ENCODE assay signal across 14 cellular contexts in the genomic region with DNA sequence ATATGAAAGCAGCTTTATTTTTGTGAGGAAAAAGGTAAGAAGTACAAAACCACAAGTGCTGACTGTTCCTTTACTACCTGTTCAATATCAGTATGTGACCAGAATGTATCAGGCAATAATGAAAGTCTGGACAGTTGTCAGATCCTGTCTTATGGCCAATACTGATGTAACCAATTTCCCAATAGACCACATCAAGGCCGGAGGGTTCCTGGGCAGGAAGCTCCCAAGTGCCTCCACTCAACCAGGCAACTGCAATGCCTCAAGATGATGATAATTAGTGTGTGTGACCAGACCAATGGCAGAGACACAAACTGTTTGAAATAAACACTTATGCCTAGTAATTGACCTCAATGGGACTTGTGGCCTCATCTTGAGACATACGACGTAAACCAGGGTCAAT.
DNase-seq lines count a peak whose midpoint lies in the region; ATAC-seq, FAIRE-seq and TF ChIP-seq lines count a peak whose summit lies in the region.
"Had no signal": no experiment of that assay in that cellular context is flagged by ENCODE, and none has a peak within 500 bp of the region (broad histone marks: within the 10 kb centered on the region; RNA-seq: fewer than 3 reads in every experiment).

No MANE protein-coding gene starts in this region.

- H3K9ac ChIP-seq in K562 (ENCODE audit: insufficient read depth in 1 of 2, low read depth in 2 of 2, low read length in 2 of 2), result no peak overlapping the region; a peak in 1 of 4 replicates

- H3K4me3 Mint-ChIP-seq in CD4-positive, alpha-beta memory T cell, result no peak overlapping the region

- FAIRE-seq in GM19239 (lab: Jason Lieb, UNC) (peak; percentile 83), K562 (lab: Jason Lieb, UNC) (peak; percentile 19)

- H3K9me3 Mint-ChIP-seq in CD4-positive, alpha-beta memory T cell, result no peaks in the 10 kb centered on the region

- H3K4me1 Mint-ChIP-seq in CD4-positive, alpha-beta memory T cell, result peaks cover 25 to 59% (median 47%) of the 10 kb centered on the region in 4 donors

- no peak overlapping the region for H3K27ac Mint-ChIP-seq in CD4-positive, alpha-beta memory T cell

- H3K4me3 ChIP-seq in K562 (no peak overlapping the region), lower lobe of right lung (no peak overlapping the region)
- no peak overlapping the region for H3K4me3 ChIP-seq in CD4-positive, alpha-beta memory T cell (ENCODE audit: low read length in 2 of 2)
- H3K4me3 ChIP-seq: PC-9 had no signal

- peaks cover 99% of the 10 kb centered on the region for H3K79me2 ChIP-seq in K562 (ENCODE audit: control insufficient read depth, insufficient read depth, low read length)

- no peaks in the 10 kb centered on the region for H3K27me3 Mint-ChIP-seq in CD4-positive, alpha-beta memory T cell

- DNase-seq in AML-193 (lab: John Stamatoyannopoulos, UW) (peak; percentile 70), GM19239 (ENCODE audit: insufficient read length, low spot score) (no peak), K562 (ENCODE audit: extremely low read depth in 1 of 4, low spot score in 3 of 4) (no peak), lower lobe of right lung (no peak), NCI-H2227 treated with DMSO at 0.1 percent for 48 hours (lab: John Stamatoyannopoulos, UW) (no peak)
- no peak for DNase-seq in CD4-positive, alpha-beta memory T cell
- DNase-seq: ACHN, BE2C, GF-D8, Kasumi-1, NCI-H2081 treated with DMSO at 0.1 percent for 48 hours, NCI-H748 treated with DMSO at 0.1 percent for 48 hours, PC-9 had no signal

- H2AFZ ChIP-seq in K562 (ENCODE audit: low read depth, low read length), result no peak overlapping the region
- H2AFZ ChIP-seq: PC-9 had no signal

- H3K27ac ChIP-seq in K562 (ENCODE audit: extremely low read depth, low read depth, low read length) (no peak overlapping the region), lower lobe of right lung (no peak overlapping the region)
- H3K27ac ChIP-seq in CD4-positive, alpha-beta memory T cell (ENCODE audit: low read depth, low read length), result no peak overlapping the region
- H3K27ac ChIP-seq: PC-9 had no signal

- CTCF ChIA-PET in K562 (lab: Yijun Ruan, JAX; ENCODE audit: low intra/inter-chr PET ratio), result no interaction called here
- CTCF ChIA-PET in CD4-positive, alpha-beta memory T cell (lab: Charles Lee; ENCODE audit: partially characterized antibody), result no interaction called here

- H3K9me3 ChIP-seq in K562 (replicated peaks; ENCODE audit: control insufficient read depth, insufficient read depth, low read depth, low read length) (no peaks in the 10 kb centered on the region), lower lobe of right lung (no peaks in the 10 kb centered on the region)
- H3K9me3 ChIP-seq in CD4-positive, alpha-beta memory T cell (ENCODE audit: control insufficient read depth in 1 of 2, low read length in 2 of 2), result no peaks in the 10 kb centered on the region
- H3K9me3 ChIP-seq: BE2C had no signal

- no peak for TF ChIP-seq POLR2A in K562 (conservative IDR thresholded peaks at IDR 0.05)

- H3K36me3 Mint-ChIP-seq in CD4-positive, alpha-beta memory T cell, result peaks cover 9 to 14% of the 10 kb centered on the region in 2 donors

- in situ Hi-C loops in K562 (cut with MboI), result no loop called here

- no peak for ATAC-seq in K562
- peak; percentile 67 to 74 for ATAC-seq in lower lobe of right lung
- no peak for ATAC-seq in HG02642 (IDR thresholded peaks at IDR 0.05; ENCODE audit: poor library complexity, unreplicated experiment)

- TF ChIP-seq RAD21 in K562 (CRISPR knock-in tag; conservative IDR thresholded peaks at IDR 0.05 in 1 of 2, IDR thresholded peaks at IDR 0.05 in 1 of 2), result no peak

- H3K9me1 ChIP-seq in K562 (ENCODE audit: control insufficient read depth, insufficient read depth, low read length), result no peaks in the 10 kb centered on the region

- intact Hi-C loops in K562 (cut with micrococcal nuclease), result no loop called here
- intact Hi-C loops in lower lobe of right lung (cut with DNase I), result no loop called here
- intact Hi-C loops in CD4-positive, alpha-beta memory T cell (cut with micrococcal nuclease), result no loop called here

- H3K4me1 ChIP-seq in K562 (replicated peaks in 1 of 2; ENCODE audit: control insufficient read depth in 2 of 2, insufficient read depth in 2 of 2, low read length in 2 of 2) (peaks cover 17 to 42% of the 10 kb centered on the region in 2 experiments), lower lobe of right lung (peaks cover 47% of the 10 kb centered on the region)
- peaks cover 24% of the 10 kb centered on the region for H3K4me1 ChIP-seq in CD4-positive, alpha-beta memory T cell (ENCODE audit: insufficient read depth, low read length)
- H3K4me1 ChIP-seq: BE2C had no signal

- H3K36me3 ChIP-seq in K562 (ENCODE audit: control insufficient read depth, insufficient read depth, low read length) (peaks cover 13% of the 10 kb centered on the region), lower lobe of right lung (no peaks in the 10 kb centered on the region)
- no peaks in the 10 kb centered on the region for H3K36me3 ChIP-seq in CD4-positive, alpha-beta memory T cell (ENCODE audit: insufficient read depth, low read length)
- H3K36me3 ChIP-seq: BE2C had no signal

- POLR2A ChIA-PET in K562 (lab: Yijun Ruan, JAX), result interaction anchor here (0.8 to 1.6 kb wide), 3 partner anchors 8 to 33 kb away, joined by 3 to 6 read pairs (median 4); no protein-coding TSS in a partner anchor
- POLR2A ChIA-PET in CD4-positive, alpha-beta memory T cell (lab: Charles Lee; ENCODE audit: partially characterized antibody), result interaction anchor here (0.8 kb wide), 1 partner anchor 105 kb away, joined by 3 read pairs; no protein-coding TSS in a partner anchor

- H4K20me1 ChIP-seq in K562 (replicated peaks; ENCODE audit: control insufficient read depth, insufficient read depth, low read length), result peaks cover 35% of the 10 kb centered on the region

- H3K27me3 ChIP-seq in K562 (ENCODE audit: control insufficient read depth in 2 of 2, insufficient read depth in 2 of 2, low read length in 2 of 2) (no peaks in the 10 kb centered on the region), lower lobe of right lung (ENCODE audit: low read depth) (no peaks in the 10 kb centered on the region)
- no peaks in the 10 kb centered on the region for H3K27me3 ChIP-seq in CD4-positive, alpha-beta memory T cell (ENCODE audit: insufficient read depth, low read length)
- H3K27me3 ChIP-seq: BE2C had no signal

- H3K4me2 ChIP-seq in K562 (ENCODE audit: insufficient read depth, low read length), result 0 out of 2 replicates have a peak overlapping the region, but pooled peaks have one; percentile 1
- H3K4me2 ChIP-seq: PC-9 had no signal

- no TSS peak for BruUV-seq in K562 (replicated peaks; lab: Mats Ljungman, UMichigan)

- no peak for TF ChIP-seq CTCF in K562 (IDR thresholded peaks at IDR 0.05 in 2 of 3, conservative IDR thresholded peaks at IDR 0.05 in 1 of 3; ENCODE audit: insufficient read depth in 2 of 3, low read depth in 1 of 3, low read length in 3 of 3)
- TF ChIP-seq CTCF in lower lobe of right lung (IDR thresholded peaks at IDR 0.05), result no peak

- WGBS in K562 (ENCODE audit: insufficient coverage, low coverage, missing lambda C conversion rate), result 49% methylated on average over 3 of the region's 3 CpGs

- no peak for TF ChIP-seq EP300 in K562 (IDR thresholded peaks at IDR 0.05; ENCODE audit: low read length)

TF ChIP-seq in K562, 482 proteins besides CTCF, POLR2A, EP300 and RAD21:
- TF ChIP-seq POLR2AphosphoS2 (IDR thresholded peaks at IDR 0.05; ENCODE audit: low read length) (no peak), MEF2A (IDR thresholded peaks at IDR 0.05; ENCODE audit: control insufficient read depth, low read depth, low read length) (no peak), ZNF316 (IDR thresholded peaks at IDR 0.05) (peak; percentile 40), NONO (IDR thresholded peaks at IDR 0.05; ENCODE audit: low read depth in 2 of 2, low read length in 1 of 2) (no peak), SOX6 (IDR thresholded peaks at IDR 0.05) (no peak)
- TF ChIP-seq, protein P1, sequence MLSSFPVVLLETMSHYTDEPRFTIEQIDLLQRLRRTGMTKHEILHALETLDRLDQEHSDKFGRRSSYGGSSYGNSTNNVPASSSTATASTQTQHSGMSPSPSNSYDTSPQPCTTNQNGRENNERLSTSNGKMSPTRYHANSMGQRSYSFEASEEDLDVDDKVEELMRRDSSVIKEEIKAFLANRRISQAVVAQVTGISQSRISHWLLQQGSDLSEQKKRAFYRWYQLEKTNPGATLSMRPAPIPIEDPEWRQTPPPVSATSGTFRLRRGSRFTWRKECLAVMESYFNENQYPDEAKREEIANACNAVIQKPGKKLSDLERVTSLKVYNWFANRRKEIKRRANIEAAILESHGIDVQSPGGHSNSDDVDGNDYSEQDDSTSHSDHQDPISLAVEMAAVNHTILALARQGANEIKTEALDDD (IDR thresholded peaks at IDR 0.05), result peak; percentile 36; the same call in 1 of the 2 replicates

Comparison
In these comparisons a context has a peak if more than half of its experiments do, and no peak if none do; other contexts are left out.
1. DNase-seq: peak in AML-193 (2 of 2); none in GM19239 (single experiment), K562 (0 of 4), lower lobe of right lung (single experiment), NCI-H2227 treated with DMSO at 0.1 percent for 48 hours (single experiment) and CD4-positive, alpha-beta memory T cell (0 of 5).
2. ATAC-seq: peak in lower lobe of right lung (2 of 2); none in K562 (single experiment) and HG02642 (single experiment).